In the genomic region with DNA sequence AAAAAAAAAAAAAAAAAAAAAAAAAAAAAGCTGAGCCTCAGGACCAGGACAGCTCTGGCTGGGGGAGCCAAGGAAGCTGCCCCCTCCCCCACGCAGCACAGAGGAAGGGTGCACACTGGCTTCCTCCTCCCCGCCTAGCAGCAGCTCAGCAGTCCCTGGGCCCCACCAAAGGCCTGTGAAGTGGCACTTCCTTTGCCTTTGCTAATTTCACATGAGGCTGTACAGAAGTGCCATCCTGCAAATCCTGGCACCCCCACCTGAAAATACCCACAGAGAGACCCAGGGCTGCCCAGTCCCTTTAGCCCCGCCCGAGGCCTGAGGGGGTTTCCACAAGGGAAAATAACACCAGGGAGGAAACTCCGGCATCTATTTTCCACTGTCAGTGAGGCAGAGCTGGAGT, we compare ENCODE assay signal across 9 cellular contexts. TPM values are rescaled to one million over a fixed set of nuclear protein-coding genes. Genes with fewer than 3 reads are reported as not detected.
DNase-seq lines count a peak whose midpoint lies in the region; ATAC-seq, FAIRE-seq and TF ChIP-seq lines count a peak whose summit lies in the region.
"Had no signal": no experiment of that assay in that cellular context is flagged by ENCODE, and none has a peak within 500 bp of the region (broad histone marks: within the 10 kb centered on the region; RNA-seq: fewer than 3 reads in every experiment).

No MANE protein-coding gene starts in this region.

- no peak overlapping the region for H2BK5ac ChIP-seq in trophoblast cell (ENCODE audit: low read depth, low read length, poor library complexity)

- H4K12ac ChIP-seq in trophoblast cell (ENCODE audit: low read depth, low read length), result no peak overlapping the region

- H3K4me1 ChIP-seq in GM12878 (ENCODE audit: control insufficient read depth, insufficient read depth, low read length), result peaks cover 33% of the 10 kb centered on the region
- H3K4me1 ChIP-seq in trophoblast cell (ENCODE audit: control insufficient read depth in 1 of 2, insufficient read depth in 2 of 2, low read length in 2 of 2), result peaks cover 11 to 28% of the 10 kb centered on the region in 2 experiments

- RAD21 ChIA-PET in GM12878 (lab: Charles Lee; ENCODE audit: unreplicated experiment), result interaction anchor here (0.7 to 12.7 kb wide), 11 partner anchors 11 to 457 kb away, joined by 3 to 304 read pairs (median 4); partner anchors contain the start of genes NUP98, STIM1 and ZNF195

- intact Hi-C loops in GM12878 (cut with micrococcal nuclease; ENCODE audit: unreplicated experiment), result no loop called here

- H2BK12ac ChIP-seq in trophoblast cell (ENCODE audit: low read length), result no peak overlapping the region

- peak overlapping the region; percentile 82 for H3K27ac ChIP-seq in GM12878 (ENCODE audit: control insufficient read depth, insufficient read depth)
- no peak overlapping the region for H3K27ac ChIP-seq in trophoblast cell (ENCODE audit: low read depth, low read length)

- H2BK120ac ChIP-seq in trophoblast cell (ENCODE audit: insufficient read depth, low read length, poor library complexity), result no peak overlapping the region

- H3K79me1 ChIP-seq in trophoblast cell (ENCODE audit: low read length), result peaks cover 9% of the 10 kb centered on the region

- POLR2A ChIA-PET in GM12878 (lab: Charles Lee), result interaction anchor here (0.6 to 12.0 kb wide), 9 partner anchors 11 to 260 kb away, joined by 3 to 242 read pairs (median 5); partner anchors contain the start of gene STIM1

- H3K79me2 ChIP-seq in GM12878 (ENCODE audit: control insufficient read depth, insufficient read depth, low read length) (peaks cover 86% of the 10 kb centered on the region), trophoblast cell (ENCODE audit: control insufficient read depth, insufficient read depth, low read length, poor library complexity) (peaks cover 12% of the 10 kb centered on the region)

- H3K4me2 ChIP-seq in GM12878 (ENCODE audit: control insufficient read depth, insufficient read depth) (peak overlapping the region; percentile 43), trophoblast cell (ENCODE audit: low read length) (no peak overlapping the region)

- H3K18ac ChIP-seq in trophoblast cell (ENCODE audit: low read length), result no peak overlapping the region

- H3K27me3 ChIP-seq in GM12878 (replicated peaks in 1 of 2; ENCODE audit: control insufficient read depth in 2 of 2, insufficient read depth in 2 of 2, low read length in 1 of 2), result no peaks in the 10 kb centered on the region
- no peaks in the 10 kb centered on the region for H3K27me3 ChIP-seq in trophoblast cell (ENCODE audit: insufficient read depth, low read length)

- no peak overlapping the region for H3K23ac ChIP-seq in trophoblast cell (ENCODE audit: low read length)

- CTCF ChIA-PET in GM12878 (lab: Yijun Ruan, JAX), result interaction anchor here (0.8 to 39.6 kb wide), 8 partner anchors 11 to 232 kb away, joined by 3 to 1047 read pairs (median 6); partner anchors contain the start of gene STIM1

- no peak for TF ChIP-seq CTCF in GM12878 (IDR thresholded peaks at IDR 0.05 in 2 of 3, conservative IDR thresholded peaks at IDR 0.05 in 1 of 3; ENCODE audit: control insufficient read depth in 2 of 3, extremely low read depth in 1 of 3, insufficient read depth in 1 of 3, low read depth in 3 of 3, low read length in 3 of 3)

- H2AK5ac ChIP-seq in trophoblast cell (ENCODE audit: low read length), result no peak overlapping the region

- TF ChIP-seq RAD21 in GM12878 (IDR thresholded peaks at IDR 0.05; ENCODE audit: insufficient read depth, low read depth, low read length), result no peak

- TF ChIP-seq EP300 in GM12878 (IDR thresholded peaks at IDR 0.05; ENCODE audit: borderline replicate concordance in 1 of 2, control insufficient read depth in 1 of 2, low read depth in 2 of 2, low read length in 2 of 2), result no peak

- H4K8ac ChIP-seq in trophoblast cell (ENCODE audit: low read depth, low read length), result no peak overlapping the region

- no peak for FAIRE-seq in GM12878 (lab: Jason Lieb, UNC)

- H3K9ac ChIP-seq in GM12878 (ENCODE audit: control insufficient read depth, insufficient read depth, low read length) (peak overlapping the region; percentile 31), trophoblast cell (ENCODE audit: low read length) (no peak overlapping the region)

- H3K36me3 ChIP-seq in GM12878 (ENCODE audit: control insufficient read depth in 2 of 2, insufficient read depth in 2 of 2, low read length in 1 of 2) (peaks cover 5 to 14% of the 10 kb centered on the region in 2 experiments; a peak in 3 of 4 replicates), trophoblast cell (ENCODE audit: control insufficient read depth in 1 of 2, insufficient read depth in 2 of 2, low read length in 2 of 2) (peaks cover 1 to 7% of the 10 kb centered on the region in 2 experiments)

- H3K9me3 ChIP-seq in GM12878 (replicated peaks; ENCODE audit: control insufficient read depth, insufficient read depth, low read length) (no peaks in the 10 kb centered on the region), trophoblast cell (ENCODE audit: insufficient read depth, low read depth, low read length) (no peaks in the 10 kb centered on the region)

- peak; percentile 45 for DNase-seq in GF-D8 (lab: John Stamatoyannopoulos, UW)
- peak in 4 of 5 donors; percentile 20 to 71 (median 36) for DNase-seq in T-helper 1 cell
- DNase-seq in GM12878 (ENCODE audit: low read depth, low spot score), result no peak
- DNase-seq in trophoblast cell, result peak in 1 of 2 donors; percentile 23
- DNase-seq in inferior parietal cortex (ENCODE audit: extremely low spot score), result no peak
- DNase-seq in SHP77 treated with DMSO at 0.1 percent for 48 hours (lab: John Stamatoyannopoulos, UW), result no peak

- H3K4ac ChIP-seq in trophoblast cell (ENCODE audit: low read depth, low read length), result peak overlapping the region; percentile 72

- TF ChIP-seq POLR2A in GM12878 (IDR thresholded peaks at IDR 0.05; ENCODE audit: low read depth, low read length), result no peak

- 0% methylated on average over 5 of the region's 5 CpGs for WGBS in GM12878 (ENCODE audit: insufficient coverage, insufficient replicate concordance, low lambda C conversion rate, missing lambda C conversion rate)
- no CpG with 5 or more reads among the region's 5 CpGs for WGBS in trophoblast cell (ENCODE audit: extremely low coverage, insufficient coverage, insufficient read length)

- no peak overlapping the region for H4K91ac ChIP-seq in trophoblast cell (ENCODE audit: low read depth, low read length)

- H2AFZ ChIP-seq in GM12878 (ENCODE audit: control insufficient read depth, low read depth, low read length) (no peak overlapping the region), trophoblast cell (ENCODE audit: insufficient read depth, low read length, poor library complexity) (no peak overlapping the region)

- no peak overlapping the region for H3K14ac ChIP-seq in trophoblast cell (ENCODE audit: low read length)

- in situ Hi-C loops in GM12878 (cut with MboI), result loop anchor here (25.0 kb wide), 1 partner anchor 550 kb away; the partner anchor contains the start of gene TRIM21

- H3K4me3 ChIP-seq in GM12878, result peak overlapping the region; percentile 98
- no peak overlapping the region for H3K4me3 ChIP-seq in trophoblast cell (ENCODE audit: low read depth, low read length)

- SMC1A ChIA-PET in GM12878 (lab: Charles Lee; ENCODE audit: uncharacterized antibody, unreplicated experiment), result interaction anchor here (0.7 to 12.4 kb wide), 13 partner anchors 12 to 262 kb away, joined by 3 to 188 read pairs (median 4); partner anchors contain the start of genes PGAP2 and STIM1

- peak; percentile 4 for ATAC-seq in GM12878
- ATAC-seq in GM21528 (IDR thresholded peaks at IDR 0.05; ENCODE audit: low FRiP score, unreplicated experiment), result no peak
- no peak for ATAC-seq in GM21786 (IDR thresholded peaks at IDR 0.05; ENCODE audit: unreplicated experiment)
- ATAC-seq: Panc1 had no signal

- H4K20me1 ChIP-seq in GM12878 (ENCODE audit: control insufficient read depth, insufficient read depth), result no peaks in the 10 kb centered on the region

- no TSS peak for BruUV-seq in GM12878 (replicated peaks; lab: Mats Ljungman, UMichigan)

RNA-seq across cellular contexts. Expression of gene RHOG, which starts 3.9 kb away (rescaled TPM):
- 35.7 and 37.8 TPM in 2 replicates for total RNA-seq in GM12878 (2013; cell fraction: nucleolus; rRNA removed)
- total RNA-seq in GM12878 (2014; rRNA removed) (56.2 and 64.7 TPM in 2 replicates), GM12878 (2014; rRNA removed; fragmentation: Illumina TruSeq; extraction: Trizol) (47.7 and 48.8 TPM in 2 replicates), GM12878 (2021) (128 and 137 TPM in 2 replicates)
- 51.6 TPM for polyA plus RNA-seq in GM12878 (2011; ENCODE audit: low read depth)
- polyA plus RNA-seq in GM12878 (2011; rRNA removed) (45.0 and 121 TPM in 2 replicates), GM12878 (2014; fragmentation: Illumina TruSeq; extraction: Trizol) (51.4 and 98.2 TPM in 2 replicates), GM12878 (2014; fragmentation: Nextera tagmentation; extraction: Ambion mirVana) (10 to 100 TPM; 16.0 to 42.0 TPM), GM12878 (2014; rRNA removed) (172 and 192 TPM in 2 replicates), GM12878 (2016; fragmentation: Nextera tagmentation; extraction: Ambion mirVana) (100 to 1,000 TPM in 1 of 2 experiments, 10 to 100 TPM in 1; 91.4 to 109 TPM)
- 237 and 296 TPM in 2 replicates for polyA plus RNA-seq in GM12878 (2011; cell fraction: cytosol; rRNA removed)
- 108 and 111 TPM in 2 replicates for polyA plus RNA-seq in GM12878 (2011; cell fraction: nucleus; rRNA removed)
- 103 and 132 TPM in 2 replicates for polyA plus RNA-seq in GM12878 (2012)
- 171 and 213 TPM in 2 replicates for polyA minus RNA-seq in GM12878 (2011; rRNA and poly(A)+ RNA removed)
- polyA minus RNA-seq in GM12878 (2011; cell fraction: cytosol; rRNA and poly(A)+ RNA removed), result 95.8 and 106 TPM in 2 replicates
- polyA minus RNA-seq in GM12878 (2011; cell fraction: nucleus; rRNA and poly(A)+ RNA removed), result 45.0 and 71.6 TPM in 2 replicates
- 48.3 and 53.7 TPM in 2 replicates for polyA plus RNA-seq in trophoblast cell (2013)

RNA-seq across cellular contexts. Expression of gene STIM1, which starts 18.6 kb away (rescaled TPM):
- 113 and 116 TPM in 2 replicates for total RNA-seq in GM12878 (2013; cell fraction: nucleolus; rRNA removed)
- 21.6 and 24.0 TPM in 2 replicates for total RNA-seq in GM12878 (2014; rRNA removed)
- 24.9 and 26.0 TPM in 2 replicates for total RNA-seq in GM12878 (2014; rRNA removed; fragmentation: Illumina TruSeq; extraction: Trizol)
- 55.9 and 57.7 TPM in 2 replicates for total RNA-seq in GM12878 (2021)
- 36.6 TPM for polyA plus RNA-seq in GM12878 (2011; ENCODE audit: low read depth)
- polyA plus RNA-seq in GM12878 (2011; rRNA removed), result 36.3 and 39.3 TPM in 2 replicates
- 40.8 and 42.5 TPM in 2 replicates for polyA plus RNA-seq in GM12878 (2011; cell fraction: cytosol; rRNA removed)
- polyA plus RNA-seq in GM12878 (2011; cell fraction: nucleus; rRNA removed), result 68.6 and 72.6 TPM in 2 replicates
- 45.2 and 48.9 TPM in 2 replicates for polyA plus RNA-seq in GM12878 (2012)
- 29.1 and 37.0 TPM in 2 replicates for polyA plus RNA-seq in GM12878 (2014; fragmentation: Illumina TruSeq; extraction: Trizol)
- 1 to 10 TPM; 8.6 to 9.9 TPM for polyA plus RNA-seq in GM12878 (2014; fragmentation: Nextera tagmentation; extraction: Ambion mirVana)
- 26.7 and 31.0 TPM in 2 replicates for polyA plus RNA-seq in GM12878 (2014; rRNA removed)
- 10 to 100 TPM; 31.8 to 36.8 TPM for polyA plus RNA-seq in GM12878 (2016; fragmentation: Nextera tagmentation; extraction: Ambion mirVana)
- 143 and 245 TPM in 2 replicates for polyA minus RNA-seq in GM12878 (2011; rRNA and poly(A)+ RNA removed)
- polyA minus RNA-seq in GM12878 (2011; cell fraction: cytosol; rRNA and poly(A)+ RNA removed), result 25.1 and 38.3 TPM in 2 replicates
- polyA minus RNA-seq in GM12878 (2011; cell fraction: nucleus; rRNA and poly(A)+ RNA removed), result 42.4 and 62.3 TPM in 2 replicates
- 17.6 and 18.0 TPM in 2 replicates for polyA plus RNA-seq in trophoblast cell (2013)

RNA-seq across cellular contexts. Expression of gene PGAP2, which starts 28.5 kb away (rescaled TPM):
- total RNA-seq in GM12878 (2013; cell fraction: nucleolus; rRNA removed), result 33.0 and 36.2 TPM in 2 replicates
- total RNA-seq in GM12878 (2014; rRNA removed) (23.3 and 24.9 TPM in 2 replicates), GM12878 (2014; rRNA removed; fragmentation: Illumina TruSeq; extraction: Trizol) (12.3 and 13.1 TPM in 2 replicates), GM12878 (2021) (26.4 and 27.7 TPM in 2 replicates)
- 21.2 TPM for polyA plus RNA-seq in GM12878 (2011; ENCODE audit: low read depth)
- polyA plus RNA-seq in GM12878 (2011; rRNA removed) (16.6 and 34.5 TPM in 2 replicates), GM12878 (2014; fragmentation: Illumina TruSeq; extraction: Trizol) (25.0 and 30.5 TPM in 2 replicates), GM12878 (2014; fragmentation: Nextera tagmentation; extraction: Ambion mirVana) (10 to 100 TPM; 25.4 to 37.4 TPM), GM12878 (2014; rRNA removed) (35.6 and 36.2 TPM in 2 replicates), GM12878 (2016; fragmentation: Nextera tagmentation; extraction: Ambion mirVana) (10 to 100 TPM; 33.4 to 37.2 TPM)
- 39.5 and 49.8 TPM in 2 replicates for polyA plus RNA-seq in GM12878 (2011; cell fraction: cytosol; rRNA removed)
- polyA plus RNA-seq in GM12878 (2011; cell fraction: nucleus; rRNA removed), result 66.3 and 87.2 TPM in 2 replicates
- polyA plus RNA-seq in GM12878 (2012), result 32.0 and 34.8 TPM in 2 replicates
- 43.8 and 54.2 TPM in 2 replicates for polyA minus RNA-seq in GM12878 (2011; rRNA and poly(A)+ RNA removed)
- 13.0 and 13.3 TPM in 2 replicates for polyA minus RNA-seq in GM12878 (2011; cell fraction: cytosol; rRNA and poly(A)+ RNA removed)
- polyA minus RNA-seq in GM12878 (2011; cell fraction: nucleus; rRNA and poly(A)+ RNA removed), result 11.4 and 12.9 TPM in 2 replicates
- 24.0 TPM in 2 replicates for polyA plus RNA-seq in trophoblast cell (2013)

RNA-seq across cellular contexts. Expression of gene NUP98, which starts 39.5 kb away (rescaled TPM):
- 266 and 283 TPM in 2 replicates for total RNA-seq in GM12878 (2013; cell fraction: nucleolus; rRNA removed)
- 108 and 115 TPM in 2 replicates for total RNA-seq in GM12878 (2014; rRNA removed)
- total RNA-seq in GM12878 (2014; rRNA removed; fragmentation: Illumina TruSeq; extraction: Trizol), result 87.2 and 87.4 TPM in 2 replicates
- total RNA-seq in GM12878 (2021), result 69.1 and 74.8 TPM in 2 replicates
- polyA plus RNA-seq in GM12878 (2011; ENCODE audit: low read depth), result 31.5 TPM
- 60.6 and 88.1 TPM in 2 replicates for polyA plus RNA-seq in GM12878 (2011; rRNA removed)
- polyA plus RNA-seq in GM12878 (2011; cell fraction: cytosol; rRNA removed), result 134 and 136 TPM in 2 replicates
- 134 and 159 TPM in 2 replicates for polyA plus RNA-seq in GM12878 (2011; cell fraction: nucleus; rRNA removed)
- polyA plus RNA-seq in GM12878 (2012), result 34.0 and 39.3 TPM in 2 replicates
- 72.0 and 96.6 TPM in 2 replicates for polyA plus RNA-seq in GM12878 (2014; fragmentation: Illumina TruSeq; extraction: Trizol)
- 10 to 100 TPM; 21.7 to 23.7 TPM for polyA plus RNA-seq in GM12878 (2014; fragmentation: Nextera tagmentation; extraction: Ambion mirVana)
- 75.7 and 82.9 TPM in 2 replicates for polyA plus RNA-seq in GM12878 (2014; rRNA removed)
- 10 to 100 TPM; 47.8 to 56.0 TPM for polyA plus RNA-seq in GM12878 (2016; fragmentation: Nextera tagmentation; extraction: Ambion mirVana)
- 237 and 286 TPM in 2 replicates for polyA minus RNA-seq in GM12878 (2011; rRNA and poly(A)+ RNA removed)
- polyA minus RNA-seq in GM12878 (2011; cell fraction: cytosol; rRNA and poly(A)+ RNA removed), result 82.7 and 83.8 TPM in 2 replicates
- 64.2 and 108 TPM in 2 replicates for polyA minus RNA-seq in GM12878 (2011; cell fraction: nucleus; rRNA and poly(A)+ RNA removed)
- 75.8 and 77.4 TPM in 2 replicates for polyA plus RNA-seq in trophoblast cell (2013)

Comparison
In these comparisons a context has a peak if more than half of its experiments do, and no peak if none do; other contexts are left out.
1. DNase-seq: peak in GF-D8 (single experiment) and T-helper 1 cell (4 of 5); none in GM12878 (single experiment), inferior parietal cortex (single experiment) and SHP77 treated with DMSO at 0.1 percent for 48 hours (single experiment).